ENCODE assay signal across 1 cellular context in the genomic region with DNA sequence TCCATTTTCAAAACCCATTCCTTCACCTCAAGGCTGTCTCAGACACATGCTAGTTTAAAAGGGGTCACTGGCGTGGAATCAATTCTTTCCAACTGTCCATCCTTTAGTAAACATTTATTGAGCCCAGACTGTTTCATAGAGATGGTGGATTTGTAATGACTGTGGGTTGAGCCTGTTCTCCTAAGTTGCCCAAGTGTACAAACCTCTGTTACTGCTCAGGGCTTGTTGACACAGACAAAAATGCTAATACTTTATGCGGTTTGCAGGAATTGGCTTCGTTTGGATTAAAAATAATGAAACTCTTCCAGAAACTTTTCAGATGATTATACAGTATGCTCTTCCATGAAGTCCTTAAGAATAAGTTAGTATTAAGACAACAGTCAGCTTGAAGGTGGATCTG.
TF ChIP-seq lines count a peak whose summit lies in the region.

No MANE protein-coding gene starts in this region.

TF ChIP-seq in K562, 482 proteins besides CTCF, POLR2A, EP300 and RAD21 (continued from another document):
- TF ChIP-seq, protein P1, sequence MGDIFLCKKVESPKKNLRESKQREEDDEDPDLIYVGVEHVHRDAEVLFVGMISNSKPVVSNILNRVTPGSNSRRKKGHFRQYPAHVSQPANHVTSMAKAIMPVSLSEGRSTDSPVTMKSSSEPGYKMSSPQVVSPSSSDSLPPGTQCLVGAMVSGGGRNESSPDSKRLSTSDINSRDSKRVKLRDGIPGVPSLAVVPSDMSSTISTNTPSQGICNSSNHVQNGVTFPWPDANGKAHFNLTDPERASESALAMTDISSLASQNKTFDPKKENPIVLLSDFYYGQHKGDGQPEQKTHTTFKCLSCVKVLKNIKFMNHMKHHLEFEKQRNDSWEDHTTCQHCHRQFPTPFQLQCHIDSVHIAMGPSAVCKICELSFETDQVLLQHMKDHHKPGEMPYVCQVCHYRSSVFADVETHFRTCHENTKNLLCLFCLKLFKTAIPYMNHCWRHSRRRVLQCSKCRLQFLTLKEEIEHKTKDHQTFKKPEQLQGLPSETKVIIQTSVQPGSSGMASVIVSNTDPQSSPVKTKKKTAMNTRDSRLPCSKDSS (IDR thresholded peaks at IDR 0.05; ENCODE audit: low read depth, partially characterized antibody), result no peak
